1 cellular context compared by ENCODE assay signal in the genomic region with DNA sequence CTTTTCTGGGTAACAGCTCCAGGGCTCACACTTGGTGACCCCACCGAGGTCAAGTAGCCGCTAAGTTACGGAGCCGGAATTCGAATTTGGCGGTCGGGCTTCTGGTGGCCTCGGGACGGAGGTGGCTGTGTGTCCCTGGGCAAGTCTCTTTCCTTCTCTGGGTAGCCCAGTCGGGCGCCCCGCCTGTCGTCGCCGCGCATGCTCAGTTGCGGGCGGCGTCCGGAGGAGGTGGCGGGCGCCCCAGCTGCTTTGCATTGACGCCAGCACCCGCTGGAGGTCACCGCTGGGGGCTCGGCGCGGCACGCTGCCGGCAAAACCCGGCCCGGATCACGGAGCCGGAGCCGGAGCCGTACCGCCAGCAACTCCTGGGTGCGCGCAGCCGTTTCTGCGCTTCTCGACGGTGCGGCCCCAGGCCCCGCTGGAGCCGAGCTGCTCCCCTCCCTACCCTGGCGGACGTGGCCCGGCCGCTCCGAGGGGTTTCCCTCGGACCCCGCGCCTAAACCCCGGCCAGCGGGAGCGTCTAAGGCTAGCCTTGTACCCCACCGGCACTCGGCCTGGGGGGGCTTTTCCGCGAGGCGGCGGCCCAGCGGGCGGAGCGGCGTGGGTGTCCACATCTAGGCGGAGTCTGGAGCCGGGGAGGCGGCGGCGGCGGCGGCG.
TF ChIP-seq lines count a peak whose summit lies in the region.

No MANE protein-coding gene starts in this region.

TF ChIP-seq in H1, 55 proteins besides CTCF, POLR2A, EP300 and RAD21 (continued from another document):
- no peak for TF ChIP-seq SAP30 (IDR thresholded peaks at IDR 0.05; ENCODE audit: insufficient read depth, insufficient replicate concordance, low read length)
- 0 out of 2 replicates have a peak, but pooled peaks have one; percentile 3 for TF ChIP-seq SUZ12 (IDR thresholded peaks at IDR 0.05; ENCODE audit: low read length)
- TF ChIP-seq SP1 (IDR thresholded peaks at IDR 0.05; ENCODE audit: low read depth, low read length): peak; percentile 96
- TF ChIP-seq ZNF274 (IDR thresholded peaks at IDR 0.05; ENCODE audit: borderline replicate concordance, extremely low read depth, low read length): no peak
- no peak for TF ChIP-seq SIRT6 (IDR thresholded peaks at IDR 0.05; ENCODE audit: low read length)
- no peak for TF ChIP-seq POLR2AphosphoS5 (IDR thresholded peaks at IDR 0.05; ENCODE audit: low read depth, low read length)
- TF ChIP-seq CTBP2 (IDR thresholded peaks at IDR 0.05; ENCODE audit: borderline replicate concordance, insufficient read depth, insufficient read length, low read length): no peak
- TF ChIP-seq SP2 (IDR thresholded peaks at IDR 0.05; ENCODE audit: low read length): no peak
- no peak for TF ChIP-seq JUN (IDR thresholded peaks at IDR 0.05; ENCODE audit: low read depth, low read length)
- TF ChIP-seq, protein P1, sequence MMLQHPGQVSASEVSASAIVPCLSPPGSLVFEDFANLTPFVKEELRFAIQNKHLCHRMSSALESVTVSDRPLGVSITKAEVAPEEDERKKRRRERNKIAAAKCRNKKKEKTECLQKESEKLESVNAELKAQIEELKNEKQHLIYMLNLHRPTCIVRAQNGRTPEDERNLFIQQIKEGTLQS (IDR thresholded peaks at IDR 0.05; ENCODE audit: insufficient read depth, low read depth, low read length): no peak
- TF ChIP-seq SP4 (IDR thresholded peaks at IDR 0.05; ENCODE audit: low read length): no peak
- peak; percentile 89; the same call in 1 of the 2 replicates for TF ChIP-seq KDM1A (IDR thresholded peaks at IDR 0.05; ENCODE audit: borderline replicate concordance, low read length)
- TF ChIP-seq MAFK (IDR thresholded peaks at IDR 0.05; ENCODE audit: low read depth, low read length): no peak
- peak in 1 of 2 experiments; percentile 93; a peak in 3 of 4 replicates for TF ChIP-seq HDAC2 (IDR thresholded peaks at IDR 0.05; ENCODE audit: borderline replicate concordance in 1 of 2, low read depth in 2 of 2, low read length in 2 of 2)
- peak; percentile 97 for TF ChIP-seq CREB1 (IDR thresholded peaks at IDR 0.05)
- TF ChIP-seq, protein P2, sequence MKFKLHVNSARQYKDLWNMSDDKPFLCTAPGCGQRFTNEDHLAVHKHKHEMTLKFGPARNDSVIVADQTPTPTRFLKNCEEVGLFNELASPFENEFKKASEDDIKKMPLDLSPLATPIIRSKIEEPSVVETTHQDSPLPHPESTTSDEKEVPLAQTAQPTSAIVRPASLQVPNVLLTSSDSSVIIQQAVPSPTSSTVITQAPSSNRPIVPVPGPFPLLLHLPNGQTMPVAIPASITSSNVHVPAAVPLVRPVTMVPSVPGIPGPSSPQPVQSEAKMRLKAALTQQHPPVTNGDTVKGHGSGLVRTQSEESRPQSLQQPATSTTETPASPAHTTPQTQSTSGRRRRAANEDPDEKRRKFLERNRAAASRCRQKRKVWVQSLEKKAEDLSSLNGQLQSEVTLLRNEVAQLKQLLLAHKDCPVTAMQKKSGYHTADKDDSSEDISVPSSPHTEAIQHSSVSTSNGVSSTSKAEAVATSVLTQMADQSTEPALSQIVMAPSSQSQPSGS (IDR thresholded peaks at IDR 0.05; ENCODE audit: low read length): peak; percentile 90
- TF ChIP-seq PHF8 (conservative IDR thresholded peaks at IDR 0.05; ENCODE audit: low read depth, low read length): peak; percentile 7; the same call in 1 of the 2 replicates
- peak; percentile 26; the same call in 1 of the 2 replicates for TF ChIP-seq TAF1 (IDR thresholded peaks at IDR 0.05; ENCODE audit: low read depth, low read length)
- no peak for TF ChIP-seq BACH1 (IDR thresholded peaks at IDR 0.05; ENCODE audit: low read length)
- no peak for TF ChIP-seq BCL11A (IDR thresholded peaks at IDR 0.05; ENCODE audit: low read depth in 2 of 2, low read length in 2 of 2)
- TF ChIP-seq BRCA1 (IDR thresholded peaks at IDR 0.05; ENCODE audit: low read depth, low read length): no peak
- TF ChIP-seq TAF7 (optimal IDR thresholded peaks at IDR 0.05; ENCODE audit: borderline replicate concordance, low read depth, low read length): peak; percentile 59
- no peak for TF ChIP-seq HDAC6 (IDR thresholded peaks at IDR 0.05; ENCODE audit: low read depth, low read length)
- TF ChIP-seq GTF2F1 (IDR thresholded peaks at IDR 0.05; ENCODE audit: borderline replicate concordance, low read depth, low read length): no peak
- no peak for TF ChIP-seq CHD1 (IDR thresholded peaks at IDR 0.05; ENCODE audit: low read depth, low read length)
- peak; percentile 81; the same call in 1 of the 2 replicates for TF ChIP-seq GABPA (IDR thresholded peaks at IDR 0.05; ENCODE audit: borderline replicate concordance, insufficient read depth, low read length)
- TF ChIP-seq RNF2 (IDR thresholded peaks at IDR 0.05; ENCODE audit: borderline replicate concordance, low read depth, low read length, missing control alignments, poor library complexity, severe bottlenecking): no peak
- no peak for TF ChIP-seq CHD2 (IDR thresholded peaks at IDR 0.05; ENCODE audit: low read length)
- TF ChIP-seq, protein P3, sequence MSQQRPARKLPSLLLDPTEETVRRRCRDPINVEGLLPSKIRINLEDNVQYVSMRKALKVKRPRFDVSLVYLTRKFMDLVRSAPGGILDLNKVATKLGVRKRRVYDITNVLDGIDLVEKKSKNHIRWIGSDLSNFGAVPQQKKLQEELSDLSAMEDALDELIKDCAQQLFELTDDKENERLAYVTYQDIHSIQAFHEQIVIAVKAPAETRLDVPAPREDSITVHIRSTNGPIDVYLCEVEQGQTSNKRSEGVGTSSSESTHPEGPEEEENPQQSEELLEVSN (IDR thresholded peaks at IDR 0.05): peak; percentile 72
- peak; percentile 66 to 67; a peak in 2 of 4 replicates for TF ChIP-seq SIN3A (conservative IDR thresholded peaks at IDR 0.05 in 1 of 2, IDR thresholded peaks at IDR 0.05 in 1 of 2; ENCODE audit: low read depth in 1 of 2, low read length in 2 of 2)
- peak; percentile 78; the same call in 1 of the 2 replicates for TF ChIP-seq TCF12 (IDR thresholded peaks at IDR 0.05; ENCODE audit: low read depth, low read length)
- TF ChIP-seq, protein P4, sequence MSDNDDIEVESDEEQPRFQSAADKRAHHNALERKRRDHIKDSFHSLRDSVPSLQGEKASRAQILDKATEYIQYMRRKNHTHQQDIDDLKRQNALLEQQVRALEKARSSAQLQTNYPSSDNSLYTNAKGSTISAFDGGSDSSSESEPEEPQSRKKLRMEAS (IDR thresholded peaks at IDR 0.05): peak; percentile 88
- no peak for TF ChIP-seq CBX5 (IDR thresholded peaks at IDR 0.05; ENCODE audit: low read depth, low read length)
- TF ChIP-seq EGR1 (IDR thresholded peaks at IDR 0.05; ENCODE audit: borderline replicate concordance, low read depth, low read length): peak; percentile 88
- TF ChIP-seq NRF1 (IDR thresholded peaks at IDR 0.05; ENCODE audit: low read depth, low read length): peak; percentile 56
- TF ChIP-seq ASH2L (IDR thresholded peaks at IDR 0.05; ENCODE audit: low read length): peak; percentile 46
- 0 out of 2 replicates have a peak, but pooled peaks have one; percentile 16 for TF ChIP-seq TBP (IDR thresholded peaks at IDR 0.05; ENCODE audit: low read depth, low read length)
- TF ChIP-seq, protein P5, sequence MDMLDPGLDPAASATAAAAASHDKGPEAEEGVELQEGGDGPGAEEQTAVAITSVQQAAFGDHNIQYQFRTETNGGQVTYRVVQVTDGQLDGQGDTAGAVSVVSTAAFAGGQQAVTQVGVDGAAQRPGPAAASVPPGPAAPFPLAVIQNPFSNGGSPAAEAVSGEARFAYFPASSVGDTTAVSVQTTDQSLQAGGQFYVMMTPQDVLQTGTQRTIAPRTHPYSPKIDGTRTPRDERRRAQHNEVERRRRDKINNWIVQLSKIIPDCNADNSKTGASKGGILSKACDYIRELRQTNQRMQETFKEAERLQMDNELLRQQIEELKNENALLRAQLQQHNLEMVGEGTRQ (IDR thresholded peaks at IDR 0.05; ENCODE audit: low read length): no peak
- TF ChIP-seq RXRA (IDR thresholded peaks at IDR 0.05; ENCODE audit: insufficient read depth, low read depth, low read length): peak; percentile 56; the same call in 1 of the 2 replicates
- TF ChIP-seq KDM4A (IDR thresholded peaks at IDR 0.05; ENCODE audit: low read depth, low read length, severe bottlenecking): peak; percentile 84
- peak; percentile 31; the same call in 1 of the 2 replicates for TF ChIP-seq SRF (IDR thresholded peaks at IDR 0.05; ENCODE audit: low read depth, low read length)
- TF ChIP-seq CEBPB (IDR thresholded peaks at IDR 0.05; ENCODE audit: low read depth, low read length): no peak
- no peak for TF ChIP-seq JUND (IDR thresholded peaks at IDR 0.05; ENCODE audit: low read length)
- 0 out of 2 replicates have a peak, but pooled peaks have one; percentile 63 for TF ChIP-seq RBBP5 (IDR thresholded peaks at IDR 0.05; ENCODE audit: borderline replicate concordance, low read depth, low read length)
- TF ChIP-seq TEAD4 (IDR thresholded peaks at IDR 0.05; ENCODE audit: low read depth, low read length): peak; percentile 68; the same call in 1 of the 2 replicates
- no peak for TF ChIP-seq POU5F1 (IDR thresholded peaks at IDR 0.05; ENCODE audit: low read depth, low read length)
- TF ChIP-seq, protein P6, sequence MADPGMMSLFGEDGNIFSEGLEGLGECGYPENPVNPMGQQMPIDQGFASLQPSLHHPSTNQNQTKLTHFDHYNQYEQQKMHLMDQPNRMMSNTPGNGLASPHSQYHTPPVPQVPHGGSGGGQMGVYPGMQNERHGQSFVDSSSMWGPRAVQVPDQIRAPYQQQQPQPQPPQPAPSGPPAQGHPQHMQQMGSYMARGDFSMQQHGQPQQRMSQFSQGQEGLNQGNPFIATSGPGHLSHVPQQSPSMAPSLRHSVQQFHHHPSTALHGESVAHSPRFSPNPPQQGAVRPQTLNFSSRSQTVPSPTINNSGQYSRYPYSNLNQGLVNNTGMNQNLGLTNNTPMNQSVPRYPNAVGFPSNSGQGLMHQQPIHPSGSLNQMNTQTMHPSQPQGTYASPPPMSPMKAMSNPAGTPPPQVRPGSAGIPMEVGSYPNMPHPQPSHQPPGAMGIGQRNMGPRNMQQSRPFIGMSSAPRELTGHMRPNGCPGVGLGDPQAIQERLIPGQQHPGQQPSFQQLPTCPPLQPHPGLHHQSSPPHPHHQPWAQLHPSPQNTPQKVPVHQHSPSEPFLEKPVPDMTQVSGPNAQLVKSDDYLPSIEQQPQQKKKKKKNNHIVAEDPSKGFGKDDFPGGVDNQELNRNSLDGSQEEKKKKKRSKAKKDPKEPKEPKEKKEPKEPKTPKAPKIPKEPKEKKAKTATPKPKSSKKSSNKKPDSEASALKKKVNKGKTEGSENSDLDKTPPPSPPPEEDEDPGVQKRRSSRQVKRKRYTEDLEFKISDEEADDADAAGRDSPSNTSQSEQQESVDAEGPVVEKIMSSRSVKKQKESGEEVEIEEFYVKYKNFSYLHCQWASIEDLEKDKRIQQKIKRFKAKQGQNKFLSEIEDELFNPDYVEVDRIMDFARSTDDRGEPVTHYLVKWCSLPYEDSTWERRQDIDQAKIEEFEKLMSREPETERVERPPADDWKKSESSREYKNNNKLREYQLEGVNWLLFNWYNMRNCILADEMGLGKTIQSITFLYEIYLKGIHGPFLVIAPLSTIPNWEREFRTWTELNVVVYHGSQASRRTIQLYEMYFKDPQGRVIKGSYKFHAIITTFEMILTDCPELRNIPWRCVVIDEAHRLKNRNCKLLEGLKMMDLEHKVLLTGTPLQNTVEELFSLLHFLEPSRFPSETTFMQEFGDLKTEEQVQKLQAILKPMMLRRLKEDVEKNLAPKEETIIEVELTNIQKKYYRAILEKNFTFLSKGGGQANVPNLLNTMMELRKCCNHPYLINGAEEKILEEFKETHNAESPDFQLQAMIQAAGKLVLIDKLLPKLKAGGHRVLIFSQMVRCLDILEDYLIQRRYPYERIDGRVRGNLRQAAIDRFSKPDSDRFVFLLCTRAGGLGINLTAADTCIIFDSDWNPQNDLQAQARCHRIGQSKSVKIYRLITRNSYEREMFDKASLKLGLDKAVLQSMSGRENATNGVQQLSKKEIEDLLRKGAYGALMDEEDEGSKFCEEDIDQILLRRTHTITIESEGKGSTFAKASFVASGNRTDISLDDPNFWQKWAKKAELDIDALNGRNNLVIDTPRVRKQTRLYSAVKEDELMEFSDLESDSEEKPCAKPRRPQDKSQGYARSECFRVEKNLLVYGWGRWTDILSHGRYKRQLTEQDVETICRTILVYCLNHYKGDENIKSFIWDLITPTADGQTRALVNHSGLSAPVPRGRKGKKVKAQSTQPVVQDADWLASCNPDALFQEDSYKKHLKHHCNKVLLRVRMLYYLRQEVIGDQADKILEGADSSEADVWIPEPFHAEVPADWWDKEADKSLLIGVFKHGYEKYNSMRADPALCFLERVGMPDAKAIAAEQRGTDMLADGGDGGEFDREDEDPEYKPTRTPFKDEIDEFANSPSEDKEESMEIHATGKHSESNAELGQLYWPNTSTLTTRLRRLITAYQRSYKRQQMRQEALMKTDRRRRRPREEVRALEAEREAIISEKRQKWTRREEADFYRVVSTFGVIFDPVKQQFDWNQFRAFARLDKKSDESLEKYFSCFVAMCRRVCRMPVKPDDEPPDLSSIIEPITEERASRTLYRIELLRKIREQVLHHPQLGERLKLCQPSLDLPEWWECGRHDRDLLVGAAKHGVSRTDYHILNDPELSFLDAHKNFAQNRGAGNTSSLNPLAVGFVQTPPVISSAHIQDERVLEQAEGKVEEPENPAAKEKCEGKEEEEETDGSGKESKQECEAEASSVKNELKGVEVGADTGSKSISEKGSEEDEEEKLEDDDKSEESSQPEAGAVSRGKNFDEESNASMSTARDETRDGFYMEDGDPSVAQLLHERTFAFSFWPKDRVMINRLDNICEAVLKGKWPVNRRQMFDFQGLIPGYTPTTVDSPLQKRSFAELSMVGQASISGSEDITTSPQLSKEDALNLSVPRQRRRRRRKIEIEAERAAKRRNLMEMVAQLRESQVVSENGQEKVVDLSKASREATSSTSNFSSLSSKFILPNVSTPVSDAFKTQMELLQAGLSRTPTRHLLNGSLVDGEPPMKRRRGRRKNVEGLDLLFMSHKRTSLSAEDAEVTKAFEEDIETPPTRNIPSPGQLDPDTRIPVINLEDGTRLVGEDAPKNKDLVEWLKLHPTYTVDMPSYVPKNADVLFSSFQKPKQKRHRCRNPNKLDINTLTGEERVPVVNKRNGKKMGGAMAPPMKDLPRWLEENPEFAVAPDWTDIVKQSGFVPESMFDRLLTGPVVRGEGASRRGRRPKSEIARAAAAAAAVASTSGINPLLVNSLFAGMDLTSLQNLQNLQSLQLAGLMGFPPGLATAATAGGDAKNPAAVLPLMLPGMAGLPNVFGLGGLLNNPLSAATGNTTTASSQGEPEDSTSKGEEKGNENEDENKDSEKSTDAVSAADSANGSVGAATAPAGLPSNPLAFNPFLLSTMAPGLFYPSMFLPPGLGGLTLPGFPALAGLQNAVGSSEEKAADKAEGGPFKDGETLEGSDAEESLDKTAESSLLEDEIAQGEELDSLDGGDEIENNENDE (IDR thresholded peaks at IDR 0.05; ENCODE audit: insufficient replicate concordance, low read length): no peak
- TF ChIP-seq FOSL1 (IDR thresholded peaks at IDR 0.05; ENCODE audit: insufficient read depth, low read depth, low read length): 0 out of 2 replicates have a peak, but pooled peaks have one; percentile 44
- TF ChIP-seq KDM5A (IDR thresholded peaks at IDR 0.05; ENCODE audit: low read length): no peak
- no peak for TF ChIP-seq CBX8 (IDR thresholded peaks at IDR 0.05; ENCODE audit: borderline replicate concordance, low read depth, low read length)
- no peak for TF ChIP-seq EZH2 (IDR thresholded peaks at IDR 0.05; ENCODE audit: low read depth, low read length, severe bottlenecking)
- no peak for TF ChIP-seq NANOG (IDR thresholded peaks at IDR 0.05; ENCODE audit: insufficient read depth, low read depth, low read length, poor library complexity, severe bottlenecking)
- peak; percentile 72; the same call in 1 of the 2 replicates for TF ChIP-seq YY1 (IDR thresholded peaks at IDR 0.05; ENCODE audit: low read depth, low read length)
- TF ChIP-seq SIX5 (IDR thresholded peaks at IDR 0.05; ENCODE audit: low read depth, low read length): no peak
